ENCODE assay signal across 8 cellular contexts in the genomic region with DNA sequence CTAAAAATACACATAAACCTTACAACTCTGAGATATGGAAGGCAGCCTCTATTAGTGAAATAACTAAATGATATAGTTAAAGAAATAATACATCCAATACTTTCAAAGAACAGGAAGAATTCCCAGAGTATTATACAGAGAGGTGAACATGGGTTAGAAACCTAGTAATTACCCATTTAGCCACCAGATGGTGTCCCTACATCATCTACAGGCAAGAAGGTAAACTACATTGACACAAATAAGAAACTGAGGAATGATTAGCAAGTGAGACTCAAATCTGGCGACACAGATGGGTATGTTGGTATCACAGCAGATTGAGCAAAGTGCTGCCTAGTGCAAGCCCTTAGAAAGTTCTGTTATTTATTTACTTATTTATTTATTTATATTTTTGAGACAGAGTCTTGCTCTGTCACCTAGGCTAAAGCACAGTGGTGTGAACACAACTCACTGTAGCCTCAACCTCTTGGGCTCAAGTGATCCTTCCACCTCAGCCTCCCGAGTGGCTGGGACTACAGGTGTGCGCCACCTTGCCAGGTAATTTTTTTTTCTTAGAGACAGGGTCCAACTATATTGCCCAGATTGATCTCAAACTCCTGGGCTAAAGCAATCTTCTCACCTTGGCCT. TPM values are rescaled to one million over a fixed set of nuclear protein-coding genes. Genes with fewer than 3 reads are reported as not detected.
DNase-seq lines count a peak whose midpoint lies in the region; ATAC-seq, FAIRE-seq and TF ChIP-seq lines count a peak whose summit lies in the region.
"Had no signal": no experiment of that assay in that cellular context is flagged by ENCODE, and none has a peak within 500 bp of the region (broad histone marks: within the 10 kb centered on the region; RNA-seq: fewer than 3 reads in every experiment).

No MANE protein-coding gene starts in this region.

- TF ChIP-seq RAD21 in liver (IDR thresholded peaks at IDR 0.05), result peak; percentile 89 to 92

- H3K9me3 ChIP-seq in liver (ENCODE audit: control insufficient read depth in 4 of 4, low read length in 3 of 4), result no peaks in the 10 kb centered on the region

- H3K27ac ChIP-seq in KMS-11, result no peak overlapping the region
- H3K27ac ChIP-seq in liver (ENCODE audit: low read depth in 1 of 2, low read length in 2 of 2), result no peak overlapping the region

- no peaks in the 10 kb centered on the region for H3K79me2 ChIP-seq in KMS-11 (ENCODE audit: insufficient read depth, low read depth)

- no peak overlapping the region for H2AFZ ChIP-seq in KMS-11 (ENCODE audit: low read depth)

- WGBS in liver, result 87% methylated on average over 3 of the region's 3 CpGs

- H3K4me2 ChIP-seq in KMS-11, result no peak overlapping the region

- H3K9ac ChIP-seq in KMS-11 (no peak overlapping the region), liver (ENCODE audit: low read depth in 1 of 2, low read length in 2 of 2) (no peak overlapping the region)

- peak; percentile 57; the same call in 1 of the 2 replicates for TF ChIP-seq CTCF in KMS-11 (conservative IDR thresholded peaks at IDR 0.05; ENCODE audit: low read depth, low read length)
- peak; percentile 50 for TF ChIP-seq CTCF in bronchial epithelial cell (IDR thresholded peaks at IDR 0.05; ENCODE audit: insufficient read depth, low read length, severe bottlenecking)
- peak; percentile 64 for TF ChIP-seq CTCF in liver (IDR thresholded peaks at IDR 0.05; ENCODE audit: low read depth, low read length, missing input control)

- H3K36me3 ChIP-seq in KMS-11 (ENCODE audit: insufficient read depth) (no peaks in the 10 kb centered on the region), bronchial epithelial cell (ENCODE audit: control insufficient read depth, insufficient read depth, low read length) (peaks cover 4% of the 10 kb centered on the region), liver (ENCODE audit: control insufficient read depth in 4 of 4, insufficient read depth in 3 of 4, low read depth in 1 of 4, low read length in 3 of 4) (peaks cover 13 to 56% (median 41%) of the 10 kb centered on the region in 4 donors)

- peak; percentile 48 for DNase-seq in bronchial epithelial cell (ENCODE audit: low read depth)

- no peaks in the 10 kb centered on the region for H3K27me3 ChIP-seq in KMS-11 (ENCODE audit: insufficient read depth, low read depth)
- no peaks in the 10 kb centered on the region for H3K27me3 ChIP-seq in bronchial epithelial cell (ENCODE audit: control insufficient read depth, insufficient read depth, low read length)
- H3K27me3 ChIP-seq in liver (ENCODE audit: control insufficient read depth in 4 of 4, insufficient read depth in 4 of 4, low read length in 3 of 4), result no peaks in the 10 kb centered on the region

- no peak for ATAC-seq in GM21423 (IDR thresholded peaks at IDR 0.05; ENCODE audit: unreplicated experiment)
- ATAC-seq in GM21723 (IDR thresholded peaks at IDR 0.05; ENCODE audit: unreplicated experiment), result no peak
- ATAC-seq in activated CD4-positive, CD25-positive, alpha-beta regulatory T cell treated with anti-CD3 and anti-CD28 coated beads, Interleukin-2, amount 50 U/mL, for 24 hours, result no peak

- H3K4me3 ChIP-seq in KMS-11 (IDR thresholded peaks at IDR 0.05; ENCODE audit: insufficient read depth, low read depth, low read length) (no peak overlapping the region), bronchial epithelial cell (ENCODE audit: low read depth, low read length) (no peak overlapping the region), liver (ENCODE audit: low read depth in 1 of 3, low read length in 3 of 3) (no peak overlapping the region)

- no peaks in the 10 kb centered on the region for H3K4me1 ChIP-seq in KMS-11 (ENCODE audit: low read depth, poor library complexity, severe bottlenecking)
- peaks cover 0 to 14% (median 6%) of the 10 kb centered on the region in 4 donors for H3K4me1 ChIP-seq in liver (ENCODE audit: control insufficient read depth in 4 of 4, insufficient read depth in 4 of 4, low read length in 3 of 4)

- FAIRE-seq in G401.6 (lab: Jason Lieb, UNC), result peak; percentile 84
- FAIRE-seq in bronchial epithelial cell (lab: Jason Lieb, UNC), result no peak

- no peaks in the 10 kb centered on the region for H4K20me1 ChIP-seq in KMS-11 (ENCODE audit: insufficient read depth)

TF ChIP-seq in liver, 16 proteins besides CTCF, POLR2A, EP300 and RAD21:
- TF ChIP-seq JUND (IDR thresholded peaks at IDR 0.05) (no peak), EGR1 (IDR thresholded peaks at IDR 0.05; ENCODE audit: low read depth in 2 of 2) (no peak), TAF1 (conservative IDR thresholded peaks at IDR 0.05) (no peak), FOXA2 (IDR thresholded peaks at IDR 0.05) (no peak), RXRA (IDR thresholded peaks at IDR 0.05) (no peak), NR2F2 (IDR thresholded peaks at IDR 0.05) (no peak), FOXA1 (IDR thresholded peaks at IDR 0.05) (no peak), YY1 (IDR thresholded peaks at IDR 0.05) (no peak), SP1 (IDR thresholded peaks at IDR 0.05) (no peak), HNF4A (conservative IDR thresholded peaks at IDR 0.05) (no peak), HNF4G (IDR thresholded peaks at IDR 0.05) (no peak), GABPA (IDR thresholded peaks at IDR 0.05 in 1 of 2, conservative IDR thresholded peaks at IDR 0.05 in 1 of 2) (no peak)
- TF ChIP-seq, protein P1, sequence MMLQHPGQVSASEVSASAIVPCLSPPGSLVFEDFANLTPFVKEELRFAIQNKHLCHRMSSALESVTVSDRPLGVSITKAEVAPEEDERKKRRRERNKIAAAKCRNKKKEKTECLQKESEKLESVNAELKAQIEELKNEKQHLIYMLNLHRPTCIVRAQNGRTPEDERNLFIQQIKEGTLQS (IDR thresholded peaks at IDR 0.05), result no peak
- TF ChIP-seq, protein P2, sequence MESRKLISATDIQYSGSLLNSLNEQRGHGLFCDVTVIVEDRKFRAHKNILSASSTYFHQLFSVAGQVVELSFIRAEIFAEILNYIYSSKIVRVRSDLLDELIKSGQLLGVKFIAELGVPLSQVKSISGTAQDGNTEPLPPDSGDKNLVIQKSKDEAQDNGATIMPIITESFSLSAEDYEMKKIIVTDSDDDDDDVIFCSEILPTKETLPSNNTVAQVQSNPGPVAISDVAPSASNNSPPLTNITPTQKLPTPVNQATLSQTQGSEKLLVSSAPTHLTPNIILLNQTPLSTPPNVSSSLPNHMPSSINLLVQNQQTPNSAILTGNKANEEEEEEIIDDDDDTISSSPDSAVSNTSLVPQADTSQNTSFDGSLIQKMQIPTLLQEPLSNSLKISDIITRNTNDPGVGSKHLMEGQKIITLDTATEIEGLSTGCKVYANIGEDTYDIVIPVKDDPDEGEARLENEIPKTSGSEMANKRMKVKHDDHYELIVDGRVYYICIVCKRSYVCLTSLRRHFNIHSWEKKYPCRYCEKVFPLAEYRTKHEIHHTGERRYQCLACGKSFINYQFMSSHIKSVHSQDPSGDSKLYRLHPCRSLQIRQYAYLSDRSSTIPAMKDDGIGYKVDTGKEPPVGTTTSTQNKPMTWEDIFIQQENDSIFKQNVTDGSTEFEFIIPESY (IDR thresholded peaks at IDR 0.05), result no peak
- TF ChIP-seq, protein P3, sequence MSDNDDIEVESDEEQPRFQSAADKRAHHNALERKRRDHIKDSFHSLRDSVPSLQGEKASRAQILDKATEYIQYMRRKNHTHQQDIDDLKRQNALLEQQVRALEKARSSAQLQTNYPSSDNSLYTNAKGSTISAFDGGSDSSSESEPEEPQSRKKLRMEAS (IDR thresholded peaks at IDR 0.05), result no peak
- TF ChIP-seq, protein P4, sequence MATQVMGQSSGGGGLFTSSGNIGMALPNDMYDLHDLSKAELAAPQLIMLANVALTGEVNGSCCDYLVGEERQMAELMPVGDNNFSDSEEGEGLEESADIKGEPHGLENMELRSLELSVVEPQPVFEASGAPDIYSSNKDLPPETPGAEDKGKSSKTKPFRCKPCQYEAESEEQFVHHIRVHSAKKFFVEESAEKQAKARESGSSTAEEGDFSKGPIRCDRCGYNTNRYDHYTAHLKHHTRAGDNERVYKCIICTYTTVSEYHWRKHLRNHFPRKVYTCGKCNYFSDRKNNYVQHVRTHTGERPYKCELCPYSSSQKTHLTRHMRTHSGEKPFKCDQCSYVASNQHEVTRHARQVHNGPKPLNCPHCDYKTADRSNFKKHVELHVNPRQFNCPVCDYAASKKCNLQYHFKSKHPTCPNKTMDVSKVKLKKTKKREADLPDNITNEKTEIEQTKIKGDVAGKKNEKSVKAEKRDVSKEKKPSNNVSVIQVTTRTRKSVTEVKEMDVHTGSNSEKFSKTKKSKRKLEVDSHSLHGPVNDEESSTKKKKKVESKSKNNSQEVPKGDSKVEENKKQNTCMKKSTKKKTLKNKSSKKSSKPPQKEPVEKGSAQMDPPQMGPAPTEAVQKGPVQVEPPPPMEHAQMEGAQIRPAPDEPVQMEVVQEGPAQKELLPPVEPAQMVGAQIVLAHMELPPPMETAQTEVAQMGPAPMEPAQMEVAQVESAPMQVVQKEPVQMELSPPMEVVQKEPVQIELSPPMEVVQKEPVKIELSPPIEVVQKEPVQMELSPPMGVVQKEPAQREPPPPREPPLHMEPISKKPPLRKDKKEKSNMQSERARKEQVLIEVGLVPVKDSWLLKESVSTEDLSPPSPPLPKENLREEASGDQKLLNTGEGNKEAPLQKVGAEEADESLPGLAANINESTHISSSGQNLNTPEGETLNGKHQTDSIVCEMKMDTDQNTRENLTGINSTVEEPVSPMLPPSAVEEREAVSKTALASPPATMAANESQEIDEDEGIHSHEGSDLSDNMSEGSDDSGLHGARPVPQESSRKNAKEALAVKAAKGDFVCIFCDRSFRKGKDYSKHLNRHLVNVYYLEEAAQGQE (IDR thresholded peaks at IDR 0.05), result no peak
TF ChIP-seq in liver: peak in this region for 0.

RNA-seq across cellular contexts. Expression of a gene that starts 28.2 kb away (rescaled TPM):
- total RNA-seq in bronchial epithelial cell (20.5 and 24.8 TPM in 2 replicates), liver (10 to 100 TPM; 24.0 to 28.7 TPM)
- polyA plus RNA-seq in liver, result 1 to 10 TPM; 5.4 to 6.8 TPM

RNA-seq across cellular contexts. Expression of a gene that starts 34.9 kb away (rescaled TPM):
- total RNA-seq in bronchial epithelial cell, result not detected in 2 replicates
- 1,000 to 10,000 TPM; 1,022 to 1,400 TPM for total RNA-seq in liver
- 1,000 to 10,000 TPM; 1,193 to 1,291 TPM for polyA plus RNA-seq in liver
- total RNA-seq: T-helper 2 cell treated with Interferon-gamma antibody and Interleukin-4, amounts not matched to agents 100 ng/mL and 5 ng/mL, for 36 hours had no signal

RNA-seq across cellular contexts. Expression of a gene that starts 36.6 kb away (rescaled TPM):
- total RNA-seq in bronchial epithelial cell (51.1 and 57.9 TPM in 2 replicates), liver (10 to 100 TPM; 42.3 to 65.9 TPM)
- 100 to 1,000 TPM; 161 to 227 TPM for polyA plus RNA-seq in liver

RNA-seq across cellular contexts. Expression of a gene that starts 36.9 kb away (rescaled TPM):
- 49.8 and 54.3 TPM in 2 replicates for total RNA-seq in bronchial epithelial cell
- total RNA-seq in liver, result 10 to 100 TPM; 33.3 to 77.9 TPM
- 10 to 100 TPM; 53.2 to 60.3 TPM for polyA plus RNA-seq in liver

RNA-seq across cellular contexts. Expression of a gene that starts 52.1 kb away (rescaled TPM):
- total RNA-seq in bronchial epithelial cell (not detected in 2 replicates), liver (1,000 to 10,000 TPM in 1 of 2 donors, 100 to 1,000 TPM in 1; 507 to 1,075 TPM)
- 1,000 to 10,000 TPM in 1 of 2 donors, 100 to 1,000 TPM in 1; 743 to 1,326 TPM for polyA plus RNA-seq in liver
- total RNA-seq: T-helper 2 cell treated with Interferon-gamma antibody and Interleukin-4, amounts not matched to agents 100 ng/mL and 5 ng/mL, for 36 hours had no signal

Comparison
In these comparisons a context has a peak if more than half of its experiments do, and no peak if none do; other contexts are left out.
1. RNA of a gene that starts 34.9 kb away (total RNA-seq): 1,022 to 1,400 TPM in liver; not detected in bronchial epithelial cell; every median in the first group is over 1,000 times any median in the second.
2. Peak in every context shown above with its lines, with median percentiles within 50 percentile points of each other: CTCF ChIP-seq.